ENCODE assay signal across 8 cellular contexts in the genomic region with DNA sequence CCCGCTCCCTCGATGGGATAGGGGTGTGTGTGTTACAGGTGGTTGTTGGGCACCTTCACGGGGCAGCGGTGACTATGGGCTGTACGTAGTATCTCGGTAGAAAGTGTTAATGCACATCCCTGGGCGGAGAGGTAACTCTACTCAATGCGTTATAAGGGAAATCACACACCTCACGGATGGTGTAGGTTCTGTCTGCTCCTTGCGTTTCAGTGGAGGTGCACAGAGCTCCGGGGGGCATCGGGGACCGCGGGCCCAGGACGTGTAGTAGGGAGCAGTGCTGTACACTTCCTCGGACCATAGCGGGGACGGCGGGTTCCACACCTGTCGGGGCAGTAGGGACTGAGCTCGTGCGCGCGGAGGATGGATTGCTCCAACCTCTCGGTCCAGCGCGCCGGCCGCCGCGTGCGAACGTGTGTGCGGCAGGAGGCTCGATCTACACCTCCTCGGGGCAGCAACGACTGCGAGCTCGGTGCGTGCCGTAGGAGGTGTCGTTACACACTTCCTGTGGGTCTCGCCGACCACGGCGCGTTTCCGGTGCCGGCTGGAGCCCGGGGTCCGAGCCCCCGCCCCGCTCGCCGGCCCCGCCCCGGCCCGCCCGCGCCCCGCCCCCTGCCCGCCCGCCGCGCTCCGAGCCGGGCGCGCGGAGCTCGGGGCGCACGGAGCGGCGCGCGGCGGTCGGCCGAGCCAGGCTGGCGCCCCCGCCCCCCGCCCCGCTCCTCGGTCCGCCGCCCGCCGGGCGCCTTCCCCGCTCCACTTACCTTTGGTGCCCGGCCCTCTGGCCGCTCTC. TPM values are rescaled to one million over a fixed set of nuclear protein-coding genes. Genes with fewer than 3 reads are reported as not detected.
A peak's percentile ranks its signal among the peaks of the same experiment; 100 is the strongest.
DNase-seq lines count a peak whose midpoint lies in the region; ATAC-seq, FAIRE-seq and TF ChIP-seq lines count a peak whose summit lies in the region.

KIAA1958 (plus strand) TSS at position 607 of the 787 bp plus-strand sequence. CDS start 87,254 bp downstream, outside the sequence.

- TF ChIP-seq POLR2A in tibial nerve (IDR thresholded peaks at IDR 0.05) = peak in 1 of 2 donors; percentile 28

- peak within 1 kb of the TSS; percentile 92 for H3K4me3 ChIP-seq in H7 (ENCODE audit: insufficient read depth, low read depth, low read length)
- peak within 1 kb of the TSS; percentile 91 for H3K4me3 ChIP-seq in SJSA1
- peak within 1 kb of the TSS; percentile 81 to 94 (median 88) for H3K4me3 ChIP-seq in pancreas
- peak within 1 kb of the TSS; percentile 64 to 91 (median 84) for H3K4me3 ChIP-seq in tibial nerve

- DNase-seq in GF-D8 (lab: John Stamatoyannopoulos, UW) (peak; percentile 52), H7 (peak; percentile 96), LoVo (ENCODE audit: low spot score) (peak; percentile 88), SJSA1 (ENCODE audit: low read depth in 1 of 2, low spot score in 2 of 2) (peak; percentile 49 to 81), Right ventricle myocardium inferior (ENCODE audit: missing footprints) (peak; percentile 93), pancreas (peak; percentile 82 to 95 (median 88)), tibial nerve (ENCODE audit: low spot score in 2 of 2) (peak in 1 of 2 donors; percentile 9)
- DNase-seq in activated naive CD4-positive, alpha-beta T cell treated with anti-CD3 and anti-CD28 coated beads, Interleukin-2, amount 50 U/mL, for 16 hours = peak; percentile 84

- TF ChIP-seq CTCF in pancreas (IDR thresholded peaks at IDR 0.05) (no peak), tibial nerve (IDR thresholded peaks at IDR 0.05) (no peak)

- no peaks in the 10 kb centered on the region for H3K36me3 ChIP-seq in H7 (replicated peaks; ENCODE audit: control insufficient read depth, insufficient read depth, low read length)
- peaks cover 5% of the 10 kb centered on the region for H3K36me3 ChIP-seq in SJSA1
- no peaks in the 10 kb centered on the region for H3K36me3 ChIP-seq in pancreas
- no peaks in the 10 kb centered on the region for H3K36me3 ChIP-seq in tibial nerve

- H3K9me3 ChIP-seq in SJSA1 (replicated peaks) (no peaks in the 10 kb centered on the region; the same call in 1 of the 2 replicates), pancreas (no peaks in the 10 kb centered on the region), tibial nerve (no peaks in the 10 kb centered on the region)

- peak; percentile 88 for ATAC-seq in Right ventricle myocardium inferior
- ATAC-seq in pancreas = peak; percentile 90 to 95 (median 92)

- H3K4me1 ChIP-seq in SJSA1 (replicated peaks) (peaks cover 9% of the 10 kb centered on the region; the same call in 1 of the 2 replicates), pancreas (peaks cover 10 to 31% (median 15%) of the 10 kb centered on the region in 3 donors), tibial nerve (peaks cover 0 to 15% (median 2%) of the 10 kb centered on the region in 4 donors)

- TF ChIP-seq EP300 in tibial nerve (IDR thresholded peaks at IDR 0.05) = peak in 1 of 2 donors; percentile 52

- intact Hi-C loops in Right ventricle myocardium inferior (cut with DNase I) (no loop called here), pancreas (cut with DNase I) (no loop called here)

- peak within 1 kb of the TSS; percentile 38; the same call in 1 of the 2 replicates for H3K27ac ChIP-seq in SJSA1
- peak within 1 kb of the TSS; percentile 53 to 86 (median 79) for H3K27ac ChIP-seq in pancreas
- H3K27ac ChIP-seq in tibial nerve = peak within 1 kb of the TSS; percentile 19 to 78 (median 65)

- WGBS in pancreas, 2 donors = 1 to 2% methylated on average over 50 to 93 of the region's 93 CpGs
- WGBS in tibial nerve, 2 donors = 2 to 40% methylated on average over 2 to 71 of the region's 93 CpGs

- H3K27me3 ChIP-seq in H7 (ENCODE audit: control insufficient read depth, insufficient read depth, low read length) (no peaks in the 10 kb centered on the region), SJSA1 (replicated peaks) (no peaks in the 10 kb centered on the region), pancreas (no peaks in the 10 kb centered on the region), tibial nerve (no peaks in the 10 kb centered on the region)

- FAIRE-seq in pancreas (lab: Jason Lieb, UNC) = no peak

RNA-seq across cellular contexts. Expression of gene KIAA1958, which starts in this region (rescaled TPM):
- total RNA-seq in H7 (2014; rRNA removed; shearing (Covaris generic)) = 14.2 and 17.6 TPM in 2 replicates
- 0.09 and 1.1 TPM in 2 replicates for total RNA-seq in SJSA1 (2014; rRNA removed; shearing (Covaris generic))
- 5.0 TPM for total RNA-seq in Right ventricle myocardium inferior
- total RNA-seq in pancreas = 10 to 100 TPM in 1 of 6 donors, 1 to 10 TPM in 5; 3.5 to 11.8 (median 6.2) TPM
- polyA plus RNA-seq in pancreas = 1 to 10 TPM; 1.4 to 1.7 TPM
- total RNA-seq in tibial nerve = 1 to 10 TPM; 3.7 to 5.2 (median 4.5) TPM
